In genomic region chr15:72229947-72230196, GRCh38 we compare ENCODE assay signal across 8 cellular contexts. TPM values are rescaled to one million over a fixed set of nuclear protein-coding genes. Genes with fewer than 3 reads are reported as not detected.
A peak's percentile ranks its signal among the peaks of the same experiment; 100 is the strongest.
DNase-seq lines count a peak whose midpoint lies in the region; ATAC-seq and TF ChIP-seq lines count a peak whose summit lies in the region.

No MANE protein-coding gene starts in this region.

- peak overlapping the region; percentile 100 for H3K27ac Mint-ChIP-seq in activated CD4-positive, alpha-beta T cell treated with anti-CD3 and anti-CD28 coated beads for 36 hours

- H3K36me3 ChIP-seq in adrenal gland (replicated peaks in 1 of 2) (no peaks in the 10 kb centered on the region), left lung (no peaks in the 10 kb centered on the region)

- TF ChIP-seq CTCF in adrenal gland (IDR thresholded peaks at IDR 0.05) (no peak), left lung (IDR thresholded peaks at IDR 0.05) (no peak)

- no peak for ATAC-seq in activated CD4-positive, alpha-beta T cell treated with anti-CD3 and anti-CD28 coated beads for 36 hours
- no peak for ATAC-seq in left lung
- no peak for ATAC-seq in GM18858 (IDR thresholded peaks at IDR 0.05; ENCODE audit: unreplicated experiment)

- intact Hi-C loops in activated CD4-positive, alpha-beta T cell treated with anti-CD3 and anti-CD28 coated beads for 36 hours (cut with DNase I, micrococcal nuclease) = loop anchor here (2.0 to 10.0 kb wide), 7 partner anchors 31 to 1765 kb away; partner anchors contain the start of genes ARIH1 (in 1 of the 2), BBS4 (in 1 of the 2), HEXA (in 1 of the 2) and HIGD2B (in 1 of the 2)
- intact Hi-C loops in adrenal gland (cut with DNase I) (loop anchor here in 1 of 2 donors (5.0 kb wide), 1 partner anchor 33 kb away; the partner anchor contains the start of gene GRAMD2A), left lung (cut with DNase I) (no loop called here)

- H3K27me3 Mint-ChIP-seq in activated CD4-positive, alpha-beta T cell treated with anti-CD3 and anti-CD28 coated beads for 36 hours = no peaks in the 10 kb centered on the region

- no peak for DNase-seq in activated CD4-positive, alpha-beta T cell treated with anti-CD3 and anti-CD28 coated beads for 36 hours
- DNase-seq in activated CD4-positive, alpha-beta T cell treated with anti-CD3 and anti-CD28 coated beads for 1 hour = no peak
- DNase-seq in adrenal gland (peak in 2 of 7 donors; percentile 52 to 72), left lung (no peak), HUDEP-2 (lab: John Stamatoyannopoulos, UW; ENCODE audit: unreplicated experiment in 76 of 76) (no peak)
- no peak for DNase-seq in stimulated activated CD4-positive, alpha-beta T cell treated with anti-CD3 and anti-CD28 coated beads, Interleukin-15, amount 100 ng/mL, for 24 hours

- POLR2A ChIA-PET in activated CD4-positive, alpha-beta T cell treated with anti-CD3 and anti-CD28 coated beads for 36 hours (lab: Charles Lee) = interaction anchor here (0.6 to 1.7 kb wide), 3 partner anchors 42 to 111 kb away, joined by 3 to 8 read pairs (median 4); partner anchors contain the start of gene SENP8

- no peaks in the 10 kb centered on the region for H3K27me3 ChIP-seq in adrenal gland
- H3K27me3 ChIP-seq in left lung = no peaks in the 10 kb centered on the region

- H3K4me1 Mint-ChIP-seq in activated CD4-positive, alpha-beta T cell treated with anti-CD3 and anti-CD28 coated beads for 36 hours = peaks cover 36% of the 10 kb centered on the region

- H3K9me3 ChIP-seq in adrenal gland (replicated peaks in 1 of 3) (no peaks in the 10 kb centered on the region), left lung (no peaks in the 10 kb centered on the region)

- peak overlapping the region; percentile 90 to 99 (median 94) for H3K27ac ChIP-seq in adrenal gland
- H3K27ac ChIP-seq in left lung = peak overlapping the region; percentile 98 to 99
- H3K27ac ChIP-seq in temporal lobe (ENCODE audit: low read depth, low read length) = peak overlapping the region; percentile 89

- H3K4me3 Mint-ChIP-seq in activated CD4-positive, alpha-beta T cell treated with anti-CD3 and anti-CD28 coated beads for 36 hours = peak overlapping the region; percentile 98

- CTCF ChIA-PET in activated CD4-positive, alpha-beta T cell treated with anti-CD3 and anti-CD28 coated beads for 36 hours (lab: Charles Lee) = interaction anchor here (1.2 kb wide), 1 partner anchor 30 kb away, joined by 3 read pairs; no protein-coding TSS in a partner anchor

- WGBS in adrenal gland, 4 donors = 0% methylated on average over 19 to 29 of the region's 29 CpGs

- H3K9me3 Mint-ChIP-seq in activated CD4-positive, alpha-beta T cell treated with anti-CD3 and anti-CD28 coated beads for 36 hours (ENCODE audit: low read depth) = no peaks in the 10 kb centered on the region

- peaks cover 48% of the 10 kb centered on the region for H3K36me3 Mint-ChIP-seq in activated CD4-positive, alpha-beta T cell treated with anti-CD3 and anti-CD28 coated beads for 36 hours (ENCODE audit: low read depth)

- H3K4me1 ChIP-seq in adrenal gland (replicated peaks in 1 of 2) (peaks cover 43 to 50% of the 10 kb centered on the region in 2 donors), left lung (peaks cover 37 to 67% of the 10 kb centered on the region in 2 donors)

- no peak for TF ChIP-seq POLR2A in adrenal gland (IDR thresholded peaks at IDR 0.05)

- H3K4me3 ChIP-seq in adrenal gland = peak overlapping the region; percentile 70 to 90 (median 74)
- peak overlapping the region; percentile 92 to 99 for H3K4me3 ChIP-seq in left lung

RNA-seq across cellular contexts. Expression of gene PKM, which starts 1.1 kb away (rescaled TPM):
- total RNA-seq in activated CD4-positive, alpha-beta T cell treated with anti-CD3 and anti-CD28 coated beads for 36 hours = 1,000 to 10,000 TPM; 2,479 to 3,112 TPM
- total RNA-seq in adrenal gland = 1,000 to 10,000 TPM in 6 of 8 donors, 100 to 1,000 TPM in 2; 865 to 1,257 (median 1,087) TPM
- polyA plus RNA-seq in adrenal gland = 1,000 to 10,000 TPM in 1 of 3 donors, 100 to 1,000 TPM in 2; 520 to 1,308 (median 545) TPM
- 100 to 1,000 TPM; 596 to 991 TPM for total RNA-seq in left lung
- 253 TPM for total RNA-seq in temporal lobe

RNA-seq across cellular contexts. Expression of gene GRAMD2A, which starts 32.3 kb away (rescaled TPM):
- under 1 TPM in 1 of 2 experiments, not detected in 1; 0.11 TPM for total RNA-seq in activated CD4-positive, alpha-beta T cell treated with anti-CD3 and anti-CD28 coated beads for 36 hours
- total RNA-seq in adrenal gland (under 1 TPM in 4 of 8 donors, not detected in 4; 0.25 to 0.57 (median 0.35) TPM), left lung (10 to 100 TPM; 20.7 to 36.1 TPM), temporal lobe (0.49 TPM)
- under 1 TPM; 0.07 to 0.64 (median 0.29) TPM for polyA plus RNA-seq in adrenal gland

RNA-seq across cellular contexts. Expression of gene PARP6, which starts 42.5 kb away (rescaled TPM):
- total RNA-seq in activated CD4-positive, alpha-beta T cell treated with anti-CD3 and anti-CD28 coated beads for 36 hours = 10 to 100 TPM; 41.4 to 58.2 TPM
- total RNA-seq in adrenal gland (10 to 100 TPM; 37.4 to 86.6 (median 66.9) TPM), left lung (10 to 100 TPM; 60.5 to 64.5 TPM), temporal lobe (60.2 TPM)
- polyA plus RNA-seq in adrenal gland = 100 to 1,000 TPM in 2 of 3 donors, 10 to 100 TPM in 1; 68.4 to 464 (median 239) TPM

Comparison
In these comparisons a context has a peak if more than half of its experiments do, and no peak if none do; other contexts are left out.
1. RNA of gene GRAMD2A, which starts 32.3 kb away (total RNA-seq): 20.7 to 36.1 TPM in left lung; 0.49 TPM in temporal lobe (single experiment), 0.25 to 0.57 TPM in adrenal gland and 0.11 TPM in activated CD4-positive, alpha-beta T cell treated with anti-CD3 and anti-CD28 coated beads for 36 hours; every median in the first group is over 10 times any median in the second.
2. intact Hi-C loops: an anchor here in activated CD4-positive, alpha-beta T cell treated with anti-CD3 and anti-CD28 coated beads for 36 hours (2.0 to 10.0 kb wide); none called in left lung.
3. Peak in every context shown above with its lines, with median percentiles within 50 percentile points of each other: H3K27ac ChIP-seq.